Comparison of ENCODE assay signal across 31 cellular contexts in the genomic region with DNA sequence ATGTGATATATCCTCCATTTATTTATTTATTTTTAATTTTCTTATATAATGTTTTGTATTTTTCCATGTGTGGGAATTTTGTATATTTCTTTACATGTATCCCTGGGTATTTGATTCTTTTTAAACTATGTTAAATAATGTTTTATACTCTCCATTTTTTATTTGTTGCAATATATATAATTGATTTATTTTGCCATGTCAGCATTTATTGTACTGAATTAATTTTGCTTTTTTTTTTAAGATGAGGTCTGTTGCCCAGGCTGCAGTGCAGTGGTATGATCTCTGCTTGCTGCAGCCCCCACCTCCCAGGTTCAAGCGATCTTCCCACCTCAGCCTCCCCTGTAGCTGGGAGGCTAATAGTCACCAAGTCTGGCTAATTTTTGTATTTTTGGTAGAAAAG.
"Had no signal": no experiment of that assay in that cellular context is flagged by ENCODE, and none has a peak within 500 bp of the region (broad histone marks: within the 10 kb centered on the region; RNA-seq: fewer than 3 reads in every experiment).

No MANE protein-coding gene starts in this region.

- H3K27ac ChIP-seq: adrenal gland, body of pancreas, colonic mucosa, esophagus muscularis mucosa, foreskin keratinocyte, gastroesophageal sphincter, heart right ventricle had no signal

- H3K27ac Mint-ChIP-seq: activated CD4-positive, alpha-beta memory T cell treated with anti-CD3 and anti-CD28 coated beads for 36 hours; activated CD4-positive, alpha-beta T cell treated with anti-CD3 and anti-CD28 coated beads for 36 hours; activated CD4-positive, alpha-beta T cell treated with anti-CD3 and anti-CD28 coated beads, Interleukin-2, amount 10 ng/mL, durations not matched to agents 24 days and 14 days; activated CD8-positive, alpha-beta memory T cell treated with anti-CD3 and anti-CD28 coated beads, Interleukin-2, amount 10 ng/mL, durations not matched to agents 7 days and 5 days; activated CD8-positive, alpha-beta T cell treated with anti-CD3 and anti-CD28 coated beads, Interleukin-2, amount 10 ng/mL, durations not matched to agents 7 days and 5 days; activated naive CD4-positive, alpha-beta T cell treated with anti-CD3 and anti-CD28 coated beads for 36 hours; activated naive CD4-positive, alpha-beta T cell treated with anti-CD3 and anti-CD28 coated beads, Interleukin-2, amount 50 U/mL, for 24 hours; activated naive CD8-positive, alpha-beta T cell treated with anti-CD3 and anti-CD28 coated beads for 36 hours; activated naive CD8-positive, alpha-beta T cell treated with anti-CD3 and anti-CD28 coated beads, Interleukin-2, amount 50 U/mL, for 24 hours; activated T-helper 1 cell treated with anti-CD3 and anti-CD28 coated beads, Interleukin-12 subunit alpha, Interleukin-12 subunit beta, Interleukin-2, Interleukin-4 antibody, amounts not matched to agents 30 ng/mL and 10 ng/mL and 1 ng/mL, durations not matched to agents 14 hours and 24 hours and 36 hours; activated T-helper 2 cell treated with anti-CD3 and anti-CD28 coated beads, Interferon-gamma antibody, Interleukin-2, Interleukin-4, amounts not matched to agents 10 μg/mL and 5 μg/mL and 100 μg/mL, durations not matched to agents 14 hours and 24 hours and 36 hours; endodermal cell had no signal

- ATAC-seq: activated CD4-positive, alpha-beta T cell treated with anti-CD3 and anti-CD28 coated beads for 36 hours; activated CD8-positive, alpha-beta memory T cell treated with anti-CD3 and anti-CD28 coated beads, Interleukin-2, amount 10 ng/mL, durations not matched to agents 7 days and 5 days; activated CD8-positive, alpha-beta T cell treated with anti-CD3 and anti-CD28 coated beads, Interleukin-2, amount 10 ng/mL, durations not matched to agents 7 days and 5 days; activated naive CD8-positive, alpha-beta T cell treated with anti-CD3 and anti-CD28 coated beads, Interleukin-2, amount 50 U/mL, for 24 hours; body of pancreas; foreskin keratinocyte; gastroesophageal sphincter had no signal

- H3K36me3 Mint-ChIP-seq: activated CD4-positive, alpha-beta memory T cell treated with anti-CD3 and anti-CD28 coated beads for 36 hours; activated CD8-positive, alpha-beta memory T cell treated with anti-CD3 and anti-CD28 coated beads, Interleukin-2, amount 10 ng/mL, durations not matched to agents 7 days and 5 days; activated naive CD4-positive, alpha-beta T cell treated with anti-CD3 and anti-CD28 coated beads, Interleukin-2, amount 50 U/mL, for 24 hours; activated naive CD8-positive, alpha-beta T cell treated with anti-CD3 and anti-CD28 coated beads for 36 hours had no signal

- H3K4me3 ChIP-seq: adrenal gland, body of pancreas, colonic mucosa, esophagus muscularis mucosa, gastroesophageal sphincter, heart right ventricle had no signal

- H3K4me1 Mint-ChIP-seq: activated CD4-positive, alpha-beta T cell treated with anti-CD3 and anti-CD28 coated beads for 36 hours; activated CD4-positive, alpha-beta T cell treated with anti-CD3 and anti-CD28 coated beads, Interleukin-2, amount 10 ng/mL, durations not matched to agents 24 days and 14 days; activated CD8-positive, alpha-beta memory T cell treated with anti-CD3 and anti-CD28 coated beads, Interleukin-2, amount 10 ng/mL, durations not matched to agents 7 days and 5 days; activated naive CD4-positive, alpha-beta T cell treated with anti-CD3 and anti-CD28 coated beads, Interleukin-2, amount 50 U/mL, for 24 hours; activated naive CD8-positive, alpha-beta T cell treated with anti-CD3 and anti-CD28 coated beads for 36 hours; activated naive CD8-positive, alpha-beta T cell treated with anti-CD3 and anti-CD28 coated beads, Interleukin-2, amount 50 U/mL, for 24 hours; endodermal cell had no signal

- H3K4me1 ChIP-seq: adrenal gland, body of pancreas, colonic mucosa, esophagus muscularis mucosa, foreskin keratinocyte, gastroesophageal sphincter, heart right ventricle had no signal

- H3K27me3 Mint-ChIP-seq: activated CD4-positive, alpha-beta memory T cell treated with anti-CD3 and anti-CD28 coated beads for 36 hours; activated CD4-positive, alpha-beta T cell treated with anti-CD3 and anti-CD28 coated beads for 36 hours; activated CD4-positive, alpha-beta T cell treated with anti-CD3 and anti-CD28 coated beads, Interleukin-2, amount 10 ng/mL, durations not matched to agents 24 days and 14 days; activated CD8-positive, alpha-beta memory T cell treated with anti-CD3 and anti-CD28 coated beads, Interleukin-2, amount 10 ng/mL, durations not matched to agents 7 days and 5 days; activated naive CD4-positive, alpha-beta T cell treated with anti-CD3 and anti-CD28 coated beads, Interleukin-2, amount 50 U/mL, for 24 hours; activated naive CD8-positive, alpha-beta T cell treated with anti-CD3 and anti-CD28 coated beads for 36 hours; activated naive CD8-positive, alpha-beta T cell treated with anti-CD3 and anti-CD28 coated beads, Interleukin-2, amount 50 U/mL, for 24 hours had no signal

- H3K9me3 Mint-ChIP-seq: activated T-helper 1 cell treated with anti-CD3 and anti-CD28 coated beads, Interleukin-12 subunit alpha, Interleukin-12 subunit beta, Interleukin-2, Interleukin-4 antibody, amounts not matched to agents 30 ng/mL and 10 ng/mL and 1 ng/mL, durations not matched to agents 14 hours and 24 hours and 36 hours had no signal

- H3K4me3 Mint-ChIP-seq: activated CD4-positive, alpha-beta memory T cell treated with anti-CD3 and anti-CD28 coated beads for 36 hours; activated CD4-positive, alpha-beta T cell treated with anti-CD3 and anti-CD28 coated beads for 36 hours; activated CD4-positive, alpha-beta T cell treated with anti-CD3 and anti-CD28 coated beads, Interleukin-2, amount 10 ng/mL, durations not matched to agents 24 days and 14 days; activated CD8-positive, alpha-beta memory T cell treated with anti-CD3 and anti-CD28 coated beads, Interleukin-2, amount 10 ng/mL, durations not matched to agents 7 days and 5 days; activated CD8-positive, alpha-beta T cell treated with anti-CD3 and anti-CD28 coated beads, Interleukin-2, amount 10 ng/mL, durations not matched to agents 7 days and 5 days; activated naive CD4-positive, alpha-beta T cell treated with anti-CD3 and anti-CD28 coated beads for 36 hours; activated naive CD4-positive, alpha-beta T cell treated with anti-CD3 and anti-CD28 coated beads, Interleukin-2, amount 50 U/mL, for 24 hours; activated naive CD8-positive, alpha-beta T cell treated with anti-CD3 and anti-CD28 coated beads for 36 hours; activated naive CD8-positive, alpha-beta T cell treated with anti-CD3 and anti-CD28 coated beads, Interleukin-2, amount 50 U/mL, for 24 hours; activated T-helper 1 cell treated with anti-CD3 and anti-CD28 coated beads, Interleukin-12 subunit alpha, Interleukin-12 subunit beta, Interleukin-2, Interleukin-4 antibody, amounts not matched to agents 30 ng/mL and 10 ng/mL and 1 ng/mL, durations not matched to agents 14 hours and 24 hours and 36 hours; endodermal cell had no signal

- H3K27me3 ChIP-seq: adrenal gland, body of pancreas, colonic mucosa, esophagus muscularis mucosa, foreskin keratinocyte, gastroesophageal sphincter, heart right ventricle had no signal

- H3K36me3 ChIP-seq: adrenal gland, colonic mucosa, esophagus muscularis mucosa, gastroesophageal sphincter, heart right ventricle had no signal

- DNase-seq: activated CD4-positive, alpha-beta memory T cell treated with anti-CD3 and anti-CD28 coated beads for 36 hours; activated CD4-positive, alpha-beta T cell treated with anti-CD3 and anti-CD28 coated beads for 36 hours; activated CD4-positive, alpha-beta T cell treated with anti-CD3 and anti-CD28 coated beads, Interleukin-2, amount 10 ng/mL, durations not matched to agents 24 days and 14 days; activated CD4-positive, CD25-positive, alpha-beta regulatory T cell; activated CD4-positive, CD25-positive, alpha-beta regulatory T cell treated with anti-CD3 and anti-CD28 coated beads, Interleukin-2, amount 50 U/mL, for 72 hours; activated CD8-positive, alpha-beta memory T cell treated with anti-CD3 and anti-CD28 coated beads, Interleukin-2, amount 10 ng/mL, durations not matched to agents 7 days and 5 days; activated CD8-positive, alpha-beta memory T cell treated with anti-CD3 and anti-CD28 coated beads, Interleukin-2, amount 50 U/mL, for 4 hours; activated CD8-positive, alpha-beta T cell treated with anti-CD3 and anti-CD28 coated beads, Interleukin-2, amount 10 ng/mL, durations not matched to agents 7 days and 5 days; activated effector memory CD4-positive, alpha-beta T cell treated with anti-CD3 and anti-CD28 coated beads, Interleukin-2, amount 50 U/mL, for 16 hours; activated naive CD4-positive, alpha-beta T cell treated with anti-CD3 and anti-CD28 coated beads for 36 hours; activated naive CD8-positive, alpha-beta T cell treated with anti-CD3 and anti-CD28 coated beads for 36 hours; activated naive CD8-positive, alpha-beta T cell treated with anti-CD3 and anti-CD28 coated beads, Interleukin-2, amount 50 U/mL, for 24 hours; activated T-cell treated with anti-CD3 and anti-CD28 coated beads, Interleukin-2, amount 50 U/mL, for 1 hour; activated T-cell treated with anti-CD3 and anti-CD28 coated beads, Interleukin-2, amount 50 U/mL, for 48 hours; adrenal gland; amygdala; aorta; body of pancreas; caudate nucleus; colonic mucosa; effector CD8-positive, alpha-beta T cell; endodermal cell; erythroblast; foreskin keratinocyte; T-helper 2 cell had no signal

- H3K9me3 ChIP-seq: adrenal gland, body of pancreas, colonic mucosa, esophagus muscularis mucosa had no signal
